Comparison of ENCODE assay signal across 22 cellular contexts in the genomic region with DNA sequence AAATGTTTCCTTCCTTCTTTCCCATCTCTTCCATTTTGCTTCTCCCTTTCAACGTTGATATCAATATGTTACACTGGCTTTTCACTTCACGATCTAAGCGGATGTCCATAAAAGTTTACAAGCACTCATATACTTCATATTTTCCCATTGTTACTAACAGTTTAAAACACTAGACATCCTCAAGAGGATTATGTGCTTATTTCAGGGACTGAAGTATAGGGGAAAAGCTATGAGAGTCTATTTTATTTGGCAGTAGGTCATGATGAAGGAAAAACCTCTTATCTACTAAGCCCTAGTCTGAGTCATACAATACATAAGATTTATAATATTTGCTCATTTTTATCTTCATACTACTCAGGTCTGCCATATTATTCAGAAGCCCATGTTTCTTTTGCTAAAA.
"Had no signal": no experiment of that assay in that cellular context is flagged by ENCODE, and none has a peak within 500 bp of the region (broad histone marks: within the 10 kb centered on the region; RNA-seq: fewer than 3 reads in every experiment).

No MANE protein-coding gene starts in this region.

- H3K27me3 ChIP-seq: adrenal gland, upper lobe of left lung had no signal

- H3K4me3 ChIP-seq: adrenal gland, left ventricle myocardium inferior, smooth muscle cell, upper lobe of left lung had no signal

- H3K36me3 ChIP-seq: adrenal gland, left ventricle myocardium inferior, upper lobe of left lung had no signal

- H3K4me1 Mint-ChIP-seq: nephron progenitor cell, WTC11 had no signal

- H3K27me3 Mint-ChIP-seq: activated naive CD8-positive, alpha-beta T cell had no signal

- DNase-seq: activated CD4-positive, alpha-beta T cell treated with anti-CD3 and anti-CD28 coated beads, Interleukin-2, amount 50 U/mL, for 4 hours; activated CD8-positive, alpha-beta memory T cell treated with anti-CD3 and anti-CD28 coated beads for 24 hours; activated CD8-positive, alpha-beta memory T cell treated with anti-CD3 and anti-CD28 coated beads, Interleukin-2, amount 50 U/mL, for 4 hours; activated naive CD4-positive, alpha-beta T cell; activated T-cell treated with anti-CD3 and anti-CD28 coated beads, Interleukin-2, amount 50 U/mL, for 24 hours; adrenal gland; cortex of kidney; foreskin fibroblast; left ventricle myocardium inferior; nephron progenitor cell; occipital lobe; stimulated activated CD4-positive, alpha-beta T cell treated with anti-CD3 and anti-CD28 coated beads, Interleukin-4, amount 100 ng/mL, for 24 hours; stimulated activated naive CD8-positive, alpha-beta T cell treated with anti-CD3 and anti-CD28 coated beads, Interleukin-15, Interleukin-2, amounts not matched to agents 100 U/mL and 50 U/mL, for 24 hours; T-helper 9 cell; upper lobe of left lung had no signal

- H3K4me1 ChIP-seq: adrenal gland, left ventricle myocardium inferior, upper lobe of left lung had no signal

- ATAC-seq: sciatic nerve; stimulated activated naive CD8-positive, alpha-beta T cell treated with anti-CD3 and anti-CD28 coated beads, Interleukin-15, Interleukin-2, amounts not matched to agents 100 U/mL and 50 U/mL, for 24 hours; WTC11 had no signal

- H3K27ac Mint-ChIP-seq: activated naive CD8-positive, alpha-beta T cell; activated T-cell treated with anti-CD3 and anti-CD28 coated beads, Interleukin-2, amount 50 U/mL, for 24 hours; activated T-helper 2 cell treated with anti-CD3 and anti-CD28 coated beads, Interferon-gamma antibody, Interleukin-2, Interleukin-4, amounts not matched to agents 10 μg/mL and 5 μg/mL and 100 μg/mL, durations not matched to agents 14 hours and 24 hours and 36 hours had no signal

- H3K27ac ChIP-seq: adrenal gland, epithelial cell of prostate, left ventricle myocardium inferior, upper lobe of left lung had no signal

- FAIRE-seq: bronchial epithelial cell had no signal

- H3K9me3 ChIP-seq: adrenal gland had no signal

- H3K9me3 Mint-ChIP-seq: activated T-cell treated with anti-CD3 and anti-CD28 coated beads, Interleukin-2, amount 50 U/mL, for 24 hours; activated T-helper 2 cell treated with anti-CD3 and anti-CD28 coated beads, Interferon-gamma antibody, Interleukin-2, Interleukin-4, amounts not matched to agents 10 μg/mL and 5 μg/mL and 100 μg/mL, durations not matched to agents 14 hours and 24 hours and 36 hours had no signal

- H3K4me3 Mint-ChIP-seq: activated naive CD8-positive, alpha-beta T cell; activated T-cell treated with anti-CD3 and anti-CD28 coated beads, Interleukin-2, amount 50 U/mL, for 24 hours; nephron progenitor cell; WTC11 had no signal
